Comparison of ENCODE assay signal across 10 cellular contexts in the genomic region with DNA sequence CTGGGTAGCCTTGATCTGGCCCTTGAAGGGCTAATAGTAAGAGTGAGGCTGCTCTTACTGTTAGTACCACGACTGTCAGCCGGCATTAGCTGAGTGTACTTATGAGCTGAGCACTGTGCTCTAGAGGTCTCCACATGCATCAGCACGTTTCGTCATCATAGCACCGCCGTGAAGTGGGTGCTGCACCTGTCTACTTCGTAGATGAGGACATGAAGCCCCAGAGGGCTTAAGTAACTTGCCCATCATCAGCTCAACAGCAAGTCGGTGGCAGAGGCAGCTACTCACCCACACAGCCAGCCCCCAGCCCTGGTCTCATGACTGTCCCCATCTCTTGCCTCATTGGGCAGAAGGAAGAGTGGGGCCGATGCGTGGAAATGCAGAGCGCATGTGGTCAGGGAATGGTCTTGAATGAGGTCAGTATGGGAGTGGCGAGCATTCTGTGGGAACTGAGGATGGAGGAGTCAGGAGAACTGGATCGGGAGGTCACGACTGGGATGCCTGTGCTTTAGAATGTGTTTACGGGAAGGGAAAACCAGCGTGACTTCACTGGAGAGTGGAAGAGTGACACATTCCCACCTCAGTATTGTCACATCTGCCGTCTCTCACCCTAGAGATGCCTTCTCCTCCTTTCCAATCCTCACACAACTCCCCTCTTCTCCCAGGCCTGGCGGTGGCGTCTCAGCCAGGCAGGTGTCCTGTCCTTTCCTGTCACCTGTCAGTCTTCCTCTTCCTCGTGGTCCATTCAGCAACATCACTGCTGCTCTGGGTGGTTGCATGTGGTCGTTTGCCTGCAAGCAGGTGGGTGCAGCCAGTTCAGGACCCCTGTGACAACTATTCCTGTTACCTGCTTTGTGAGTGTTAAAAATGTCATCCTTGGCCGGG. TPM values are rescaled to one million over a fixed set of nuclear protein-coding genes. Genes with fewer than 3 reads are reported as not detected.
DNase-seq lines count a peak whose midpoint lies in the region; ATAC-seq, FAIRE-seq and TF ChIP-seq lines count a peak whose summit lies in the region.
"Had no signal": no experiment of that assay in that cellular context is flagged by ENCODE, and none has a peak within 500 bp of the region (broad histone marks: within the 10 kb centered on the region; RNA-seq: fewer than 3 reads in every experiment).

No MANE protein-coding gene starts in this region.

- H3K9me3 ChIP-seq in right atrium auricular region (no peaks in the 10 kb centered on the region), HepG2 (ENCODE audit: low read length) (no peaks in the 10 kb centered on the region)

- H3K9ac ChIP-seq in HepG2 (ENCODE audit: insufficient read depth, low read depth, low read length): no peak overlapping the region

- no peaks in the 10 kb centered on the region for H3K79me2 ChIP-seq in HepG2 (ENCODE audit: insufficient read depth, low read length)

- intact Hi-C loops in Right ventricle myocardium superior (cut with DNase I) (no loop called here), HepG2 (cut with micrococcal nuclease; ENCODE audit: unreplicated experiment) (no loop called here)

- DNase-seq in right atrium auricular region (ENCODE audit: low spot score) (peak; percentile 56), Right ventricle myocardium superior (no peak), HepG2 (ENCODE audit: low spot score) (no peak), RPMI8226 (no peak), HuH-7.5 (ENCODE audit: low spot score) (no peak), hepatic stellate cell (ENCODE audit: low spot score) (no peak), cerebellar cortex (ENCODE audit: low spot score) (no peak)
- DNase-seq: COR-L47, MM.1S had no signal

- H3K4me1 ChIP-seq in right atrium auricular region (peaks cover 0 to 22% of the 10 kb centered on the region in 2 donors), HepG2 (ENCODE audit: insufficient read depth, low read length) (peaks cover 40% of the 10 kb centered on the region)

- BruUV-seq in HepG2 (replicated peaks; lab: Mats Ljungman, UMichigan): no TSS peak

- H3K4me3 ChIP-seq in right atrium auricular region: no peak overlapping the region
- no peak overlapping the region for H3K4me3 ChIP-seq in HepG2 (replicated peaks in 1 of 3; ENCODE audit: insufficient read depth in 1 of 3, low read depth in 2 of 3, low read length in 3 of 3)

- TF ChIP-seq RAD21 in HepG2 (CRISPR knock-in tag; IDR thresholded peaks at IDR 0.05): no peak

- H3K27me3 ChIP-seq in right atrium auricular region (no peaks in the 10 kb centered on the region), HepG2 (ENCODE audit: control insufficient read depth in 1 of 2, insufficient read depth in 2 of 2, low read length in 2 of 2) (peaks cover 0 to 27% of the 10 kb centered on the region in 2 experiments; a peak in 2 of 5 replicates)

- peak overlapping the region; percentile 34; the same call in 1 of the 2 replicates for H3K4me2 ChIP-seq in HepG2 (ENCODE audit: low read depth, low read length)

- H2AFZ ChIP-seq in HepG2 (ENCODE audit: low read length): no peak overlapping the region

- FAIRE-seq in HepG2 (lab: Jason Lieb, UNC): no peak

- no peak for TF ChIP-seq EP300 in HepG2 (IDR thresholded peaks at IDR 0.05; ENCODE audit: low read depth in 2 of 2, low read length in 2 of 2)
- no peak for TF ChIP-seq EP300 in HepG2 (CRISPR knock-in tag; IDR thresholded peaks at IDR 0.05; ENCODE audit: borderline replicate concordance)

- H3K27ac ChIP-seq in right atrium auricular region (peak overlapping the region in 1 of 2 donors; percentile 86), HepG2 (ENCODE audit: extremely low read length, insufficient read depth, low read length) (no peak overlapping the region)

- H3K36me3 ChIP-seq in right atrium auricular region (no peaks in the 10 kb centered on the region), HepG2 (replicated peaks in 1 of 2; ENCODE audit: control insufficient read depth in 1 of 2, insufficient read depth in 2 of 2, low read length in 2 of 2) (no peaks in the 10 kb centered on the region)

- no peaks in the 10 kb centered on the region for H4K20me1 ChIP-seq in HepG2 (ENCODE audit: insufficient read depth, low read length)

- in situ Hi-C loops in HepG2 (cut with HindIII; ENCODE audit: extremely low pct_ligation_motif_present, low pct_unique_long_range_greater_than_20kb): no loop called here

- 54% methylated on average over 22 of the region's 22 CpGs for WGBS in HepG2 (ENCODE audit: low lambda C conversion rate)

- TF ChIP-seq CTCF in right atrium auricular region (IDR thresholded peaks at IDR 0.05) (no peak), HepG2 (CRISPR knock-in tag; IDR thresholded peaks at IDR 0.05) (no peak)

- POLR2A ChIA-PET in HepG2 (lab: Yijun Ruan, JAX): interaction anchor here (2.9 kb wide), 1 partner anchor 11 kb away, joined by 10 read pairs; a partner anchor contains a TSS

- ATAC-seq in Right ventricle myocardium superior (ENCODE audit: poor library complexity) (no peak), SK-N-SH treated with all-trans-retinoic acid at 6 μM for 48 hours (peak; percentile 39), HepG2 (peak; percentile 22)

- CTCF ChIA-PET in HepG2 (lab: Yijun Ruan, JAX; ENCODE audit: low intra/inter-chr PET ratio, low total read pairs): no interaction called here

- no peak for TF ChIP-seq POLR2A in HepG2 (IDR thresholded peaks at IDR 0.05; ENCODE audit: insufficient read depth in 1 of 2, low read depth in 2 of 2, low read length in 2 of 2)

TF ChIP-seq in SK-N-SH treated with all-trans-retinoic acid at 6 μM for 48 hours, 23 proteins besides CTCF, POLR2A, EP300 and RAD21:
- TF ChIP-seq TOX (CRISPR knock-in tag; IDR thresholded peaks at IDR 0.05; ENCODE audit: borderline replicate concordance) (no peak), OSR1 (CRISPR knock-in tag; IDR thresholded peaks at IDR 0.05) (no peak), TCF4 (CRISPR knock-in tag; IDR thresholded peaks at IDR 0.05; ENCODE audit: borderline replicate concordance) (no peak), ZFP3 (CRISPR knock-in tag; IDR thresholded peaks at IDR 0.05) (no peak)

RNA-seq across cellular contexts. Expression of a gene that starts 6.0 kb away (rescaled TPM):
- total RNA-seq in right atrium auricular region: 1 to 10 TPM; 4.2 to 5.6 TPM
- 11.7 TPM for total RNA-seq in Right ventricle myocardium superior
- total RNA-seq in HepG2 (2016; rRNA removed; fragmentation: Illumina TruSeq; extraction: Trizol): 0.11 and 0.17 TPM in 2 replicates
- total RNA-seq in HepG2 (2016; cell fraction: cytosol; rRNA removed; fragmentation: Illumina TruSeq; extraction: Trizol; ENCODE audit: low read depth): 0.20 and 0.26 TPM in 2 replicates
- total RNA-seq in HepG2 (2016; cell fraction: insoluble cytoplasmic fraction; rRNA removed; fragmentation: Illumina TruSeq; extraction: Trizol): 0.19 and 0.25 TPM in 2 replicates
- 0.14 and 0.15 TPM in 2 replicates for total RNA-seq in HepG2 (2016; cell fraction: membrane; rRNA removed; fragmentation: Illumina TruSeq; extraction: Trizol)
- 0.37 and 0.50 TPM in 2 replicates for total RNA-seq in HepG2 (2016; cell fraction: nucleus; rRNA removed; fragmentation: Illumina TruSeq; extraction: Trizol)
- polyA plus RNA-seq in HepG2 (2011; rRNA removed): 0.21 and 0.28 TPM in 2 replicates
- 0.12 and 0.15 TPM in 2 replicates for polyA plus RNA-seq in HepG2 (2011; cell fraction: cytosol; rRNA removed)
- polyA plus RNA-seq in HepG2 (2011; cell fraction: nucleus; rRNA removed): 0.59 and 0.64 TPM in 2 replicates
- 0.21 and 0.44 TPM in 2 replicates for polyA plus RNA-seq in HepG2 (2012)
- polyA plus RNA-seq in HepG2 (2016; cell fraction: cytosol; fragmentation: Illumina TruSeq; extraction: Trizol; ENCODE audit: low read depth): 0.16 and 0.17 TPM in 2 replicates
- 0.10 and 0.34 TPM in 2 replicates for polyA plus RNA-seq in HepG2 (2016; cell fraction: insoluble cytoplasmic fraction; fragmentation: Illumina TruSeq; extraction: Trizol; ENCODE audit: low read depth)
- polyA plus RNA-seq in HepG2 (2016; cell fraction: membrane; fragmentation: Illumina TruSeq; extraction: Trizol; ENCODE audit: low read depth): 0.07 and 0.15 TPM in 2 replicates
- 0.22 and 0.72 TPM in 2 replicates for polyA plus RNA-seq in HepG2 (2016; cell fraction: nucleus; fragmentation: Illumina TruSeq; extraction: Trizol; ENCODE audit: insufficient read depth, low read depth)
- polyA minus RNA-seq in HepG2 (2011; rRNA and poly(A)+ RNA removed; ENCODE audit: low replicate concordance): 0.28 TPM in 1 of 2 replicates, not detected in the other
- not detected in 2 replicates for polyA minus RNA-seq in HepG2 (2011; cell fraction: cytosol; rRNA and poly(A)+ RNA removed)
- polyA minus RNA-seq in HepG2 (2011; cell fraction: nucleus; rRNA and poly(A)+ RNA removed): 0.64 and 0.87 TPM in 2 replicates

RNA-seq across cellular contexts. Expression of a gene that starts 11.3 kb away (rescaled TPM):
- total RNA-seq in right atrium auricular region (10 to 100 TPM; 57.3 to 91.5 TPM), Right ventricle myocardium superior (128 TPM), HepG2 (2016; rRNA removed; fragmentation: Illumina TruSeq; extraction: Trizol) (108 and 144 TPM in 2 replicates)
- total RNA-seq in HepG2 (2016; cell fraction: cytosol; rRNA removed; fragmentation: Illumina TruSeq; extraction: Trizol; ENCODE audit: low read depth): 61.3 and 63.2 TPM in 2 replicates
- 106 and 153 TPM in 2 replicates for total RNA-seq in HepG2 (2016; cell fraction: insoluble cytoplasmic fraction; rRNA removed; fragmentation: Illumina TruSeq; extraction: Trizol)
- 66.8 and 68.4 TPM in 2 replicates for total RNA-seq in HepG2 (2016; cell fraction: membrane; rRNA removed; fragmentation: Illumina TruSeq; extraction: Trizol)
- 46.1 and 46.5 TPM in 2 replicates for total RNA-seq in HepG2 (2016; cell fraction: nucleus; rRNA removed; fragmentation: Illumina TruSeq; extraction: Trizol)
- polyA plus RNA-seq in HepG2 (2011; rRNA removed): 152 and 171 TPM in 2 replicates
- polyA plus RNA-seq in HepG2 (2011; cell fraction: cytosol; rRNA removed): 96.9 and 144 TPM in 2 replicates
- polyA plus RNA-seq in HepG2 (2011; cell fraction: nucleus; rRNA removed): 55.7 and 80.2 TPM in 2 replicates
- polyA plus RNA-seq in HepG2 (2012): 121 and 122 TPM in 2 replicates
- polyA plus RNA-seq in HepG2 (2016; cell fraction: cytosol; fragmentation: Illumina TruSeq; extraction: Trizol; ENCODE audit: low read depth): 51.0 and 56.6 TPM in 2 replicates
- 155 and 168 TPM in 2 replicates for polyA plus RNA-seq in HepG2 (2016; cell fraction: insoluble cytoplasmic fraction; fragmentation: Illumina TruSeq; extraction: Trizol; ENCODE audit: low read depth)
- polyA plus RNA-seq in HepG2 (2016; cell fraction: membrane; fragmentation: Illumina TruSeq; extraction: Trizol; ENCODE audit: low read depth): 61.5 and 63.6 TPM in 2 replicates
- polyA plus RNA-seq in HepG2 (2016; cell fraction: nucleus; fragmentation: Illumina TruSeq; extraction: Trizol; ENCODE audit: insufficient read depth, low read depth): 102 and 103 TPM in 2 replicates
- 81.1 TPM in 2 replicates for polyA minus RNA-seq in HepG2 (2011; rRNA and poly(A)+ RNA removed; ENCODE audit: low replicate concordance)
- polyA minus RNA-seq in HepG2 (2011; cell fraction: cytosol; rRNA and poly(A)+ RNA removed): 19.5 and 25.9 TPM in 2 replicates
- polyA minus RNA-seq in HepG2 (2011; cell fraction: nucleus; rRNA and poly(A)+ RNA removed): 19.4 and 32.6 TPM in 2 replicates
